ENCODE assay signal across 1 cellular context in genomic region chr4:104490770-104491395, GRCh38.
TF ChIP-seq lines count a peak whose summit lies in the region.

No MANE protein-coding gene starts in this region.

TF ChIP-seq in GM12878, 131 proteins besides CTCF, POLR2A, EP300 and RAD21 (continued from another document):
- TF ChIP-seq, protein P1, sequence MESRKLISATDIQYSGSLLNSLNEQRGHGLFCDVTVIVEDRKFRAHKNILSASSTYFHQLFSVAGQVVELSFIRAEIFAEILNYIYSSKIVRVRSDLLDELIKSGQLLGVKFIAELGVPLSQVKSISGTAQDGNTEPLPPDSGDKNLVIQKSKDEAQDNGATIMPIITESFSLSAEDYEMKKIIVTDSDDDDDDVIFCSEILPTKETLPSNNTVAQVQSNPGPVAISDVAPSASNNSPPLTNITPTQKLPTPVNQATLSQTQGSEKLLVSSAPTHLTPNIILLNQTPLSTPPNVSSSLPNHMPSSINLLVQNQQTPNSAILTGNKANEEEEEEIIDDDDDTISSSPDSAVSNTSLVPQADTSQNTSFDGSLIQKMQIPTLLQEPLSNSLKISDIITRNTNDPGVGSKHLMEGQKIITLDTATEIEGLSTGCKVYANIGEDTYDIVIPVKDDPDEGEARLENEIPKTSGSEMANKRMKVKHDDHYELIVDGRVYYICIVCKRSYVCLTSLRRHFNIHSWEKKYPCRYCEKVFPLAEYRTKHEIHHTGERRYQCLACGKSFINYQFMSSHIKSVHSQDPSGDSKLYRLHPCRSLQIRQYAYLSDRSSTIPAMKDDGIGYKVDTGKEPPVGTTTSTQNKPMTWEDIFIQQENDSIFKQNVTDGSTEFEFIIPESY (IDR thresholded peaks at IDR 0.05) = no peak
- TF ChIP-seq EED (IDR thresholded peaks at IDR 0.05; ENCODE audit: low read depth) (peak; percentile 56; the same call in 1 of the 2 replicates), GATAD2B (conservative IDR thresholded peaks at IDR 0.05; ENCODE audit: low read depth) (peak; percentile 43; the same call in 1 of the 2 replicates), RB1 (IDR thresholded peaks at IDR 0.05; ENCODE audit: borderline replicate concordance) (no peak; the same call in 1 of the 2 replicates)
